ENCODE assay signal across 11 cellular contexts in genomic region chr15:101296418-101297405, GRCh38. TPM values are rescaled to one million over a fixed set of nuclear protein-coding genes. Genes with fewer than 3 reads are reported as not detected.
A peak's percentile ranks its signal among the peaks of the same experiment; 100 is the strongest.
DNase-seq lines count a peak whose midpoint lies in the region; ATAC-seq, FAIRE-seq and TF ChIP-seq lines count a peak whose summit lies in the region.
"Had no signal": no experiment of that assay in that cellular context is flagged by ENCODE, and none has a peak within 500 bp of the region (broad histone marks: within the 10 kb centered on the region; RNA-seq: fewer than 3 reads in every experiment).

No MANE protein-coding gene starts in this region.

- FAIRE-seq in HepG2 (lab: Jason Lieb, UNC): no peak

- no peaks in the 10 kb centered on the region for H3K9me3 Mint-ChIP-seq in activated CD8-positive, alpha-beta T cell treated with anti-CD3 and anti-CD28 coated beads for 36 hours
- H3K9me3 Mint-ChIP-seq in type B pancreatic cell: no peaks in the 10 kb centered on the region

- H3K4me3 Mint-ChIP-seq in activated CD8-positive, alpha-beta T cell treated with anti-CD3 and anti-CD28 coated beads for 36 hours: peak overlapping the region; percentile 80
- peak overlapping the region; percentile 98 for H3K4me3 Mint-ChIP-seq in type B pancreatic cell

- DNase-seq in HepG2 (ENCODE audit: low spot score) (no peak), right lobe of liver (no peak), type B pancreatic cell (ENCODE audit: extremely low spot score, unreplicated experiment) (no peak), SKM-1 treated with dmso at 0.1 percent for 144 hours (lab: John Stamatoyannopoulos, UW; ENCODE audit: unreplicated experiment) (no peak)
- DNase-seq in activated CD8-positive, alpha-beta T cell treated with anti-CD3 and anti-CD28 coated beads for 36 hours: no peak
- no peak for DNase-seq in stimulated activated CD4-positive, alpha-beta T cell treated with anti-CD3 and anti-CD28 coated beads, Interleukin-4, amount 100 ng/mL, for 24 hours
- DNase-seq: activated naive CD4-positive, alpha-beta T cell treated with Interleukin-2 at 50 U/mL for 16 hours; DMS 273 treated with DMSO at 0.1 percent for 48 hours; kidney glomerular epithelial cell had no signal

- in situ Hi-C loops in HepG2 (cut with HindIII; ENCODE audit: extremely low pct_ligation_motif_present, low pct_unique_long_range_greater_than_20kb): loop anchor here (10.0 kb wide), 1 partner anchor 198 kb away; no protein-coding TSS in a partner anchor

- H3K27ac ChIP-seq in HepG2 (ENCODE audit: extremely low read length, insufficient read depth, low read length) (peak overlapping the region; percentile 85), right lobe of liver (no peak overlapping the region), iPS-18a (ENCODE audit: low read length) (no peak overlapping the region)

- H3K4me1 ChIP-seq in HepG2 (ENCODE audit: insufficient read depth, low read length) (peaks cover 37% of the 10 kb centered on the region), right lobe of liver (peaks cover 0 to 11% (median 2%) of the 10 kb centered on the region in 4 donors), iPS-18a (ENCODE audit: control insufficient read depth, low read depth, low read length) (peaks cover 7% of the 10 kb centered on the region)

- CTCF ChIA-PET in HepG2 (lab: Yijun Ruan, JAX; ENCODE audit: low intra/inter-chr PET ratio, low total read pairs): no interaction called here
- CTCF ChIA-PET in activated CD8-positive, alpha-beta T cell treated with anti-CD3 and anti-CD28 coated beads for 36 hours (lab: Charles Lee): interaction anchor here (0.6 to 4.5 kb wide), 9 partner anchors 8 to 357 kb away, joined by 3 to 33 read pairs (median 5); partner anchors contain the start of gene TM2D3

- peak overlapping the region; percentile 95 for H3K9ac ChIP-seq in HepG2 (ENCODE audit: insufficient read depth, low read depth, low read length)
- no peak overlapping the region for H3K9ac ChIP-seq in iPS-18a (ENCODE audit: low read length)

- no peak for TF ChIP-seq EP300 in HepG2 (IDR thresholded peaks at IDR 0.05; ENCODE audit: low read depth in 2 of 2, low read length in 2 of 2)
- TF ChIP-seq EP300 in HepG2 (CRISPR knock-in tag; IDR thresholded peaks at IDR 0.05; ENCODE audit: borderline replicate concordance): no peak

- H3K36me3 Mint-ChIP-seq in activated CD8-positive, alpha-beta T cell treated with anti-CD3 and anti-CD28 coated beads for 36 hours (ENCODE audit: low read depth): peaks cover 26% of the 10 kb centered on the region
- H3K36me3 Mint-ChIP-seq in type B pancreatic cell: peaks cover 3% of the 10 kb centered on the region

- peaks cover 30% of the 10 kb centered on the region for H3K4me1 Mint-ChIP-seq in activated CD8-positive, alpha-beta T cell treated with anti-CD3 and anti-CD28 coated beads for 36 hours (ENCODE audit: low read depth)
- peaks cover 21% of the 10 kb centered on the region for H3K4me1 Mint-ChIP-seq in type B pancreatic cell (ENCODE audit: unreplicated experiment)

- BruUV-seq in HepG2 (replicated peaks; lab: Mats Ljungman, UMichigan): no TSS peak

- TF ChIP-seq POLR2A in HepG2 (IDR thresholded peaks at IDR 0.05; ENCODE audit: insufficient read depth in 1 of 2, low read depth in 2 of 2, low read length in 2 of 2) (no peak), right lobe of liver (IDR thresholded peaks at IDR 0.05) (no peak)

- intact Hi-C loops in HepG2 (cut with micrococcal nuclease; ENCODE audit: unreplicated experiment) (no loop called here), right lobe of liver (cut with DNase I) (no loop called here)
- intact Hi-C loops in activated CD8-positive, alpha-beta T cell treated with anti-CD3 and anti-CD28 coated beads for 36 hours (cut with micrococcal nuclease): loop anchor here (5.0 kb wide), 1 partner anchor 206 kb away; no protein-coding TSS in a partner anchor

- H3K4me2 ChIP-seq in HepG2 (ENCODE audit: low read depth, low read length): peak overlapping the region; percentile 89

- H3K27ac Mint-ChIP-seq in activated CD8-positive, alpha-beta T cell treated with anti-CD3 and anti-CD28 coated beads for 36 hours: peak overlapping the region; percentile 95
- H3K27ac Mint-ChIP-seq in type B pancreatic cell: peak overlapping the region; percentile 96

- H3K79me2 ChIP-seq in HepG2 (ENCODE audit: insufficient read depth, low read length): peaks cover 44% of the 10 kb centered on the region

- POLR2A ChIA-PET in HepG2 (lab: Yijun Ruan, JAX): interaction anchor here (1.7 to 2.0 kb wide), 2 partner anchors 8 to 20 kb away, joined by 3 to 5 read pairs; no protein-coding TSS in a partner anchor
- POLR2A ChIA-PET in activated CD8-positive, alpha-beta T cell treated with anti-CD3 and anti-CD28 coated beads for 36 hours (lab: Charles Lee): interaction anchor here (0.7 kb wide), 1 partner anchor 345 kb away, joined by 3 read pairs; no protein-coding TSS in a partner anchor

- H3K4me3 ChIP-seq in HepG2 (replicated peaks in 1 of 3; ENCODE audit: insufficient read depth in 1 of 3, low read depth in 2 of 3, low read length in 3 of 3) (peak overlapping the region; percentile 66 to 90 (median 77)), right lobe of liver (no peak overlapping the region), iPS-18a (ENCODE audit: low read length) (peak overlapping the region; percentile 90)

- ATAC-seq in HepG2 (no peak), right lobe of liver (no peak), GM19452 (IDR thresholded peaks at IDR 0.05; ENCODE audit: unreplicated experiment) (no peak)
- no peak for ATAC-seq in activated CD8-positive, alpha-beta T cell treated with anti-CD3 and anti-CD28 coated beads for 36 hours

- H3K36me3 ChIP-seq in HepG2 (replicated peaks in 1 of 2; ENCODE audit: control insufficient read depth in 1 of 2, insufficient read depth in 2 of 2, low read length in 2 of 2): peaks cover 0 to 2% of the 10 kb centered on the region in 2 experiments; a peak in 1 of 5 replicates
- H3K36me3 ChIP-seq in right lobe of liver: peaks cover 0 to 6% (median 0%) of the 10 kb centered on the region in 4 donors
- peaks cover 4% of the 10 kb centered on the region for H3K36me3 ChIP-seq in iPS-18a (ENCODE audit: control insufficient read depth, low read depth, low read length)

- TF ChIP-seq RAD21 in HepG2 (CRISPR knock-in tag; IDR thresholded peaks at IDR 0.05): no peak

- H2AFZ ChIP-seq in HepG2 (ENCODE audit: low read length): no peak overlapping the region

- H3K27me3 ChIP-seq in HepG2 (ENCODE audit: control insufficient read depth in 1 of 2, insufficient read depth in 2 of 2, low read length in 2 of 2): no peaks in the 10 kb centered on the region; a peak in 1 of 5 replicates
- H3K27me3 ChIP-seq in right lobe of liver: no peaks in the 10 kb centered on the region
- H3K27me3 ChIP-seq in iPS-18a (ENCODE audit: control insufficient read depth, insufficient read depth, low read length): no peaks in the 10 kb centered on the region

- TF ChIP-seq CTCF in HepG2 (CRISPR knock-in tag; IDR thresholded peaks at IDR 0.05) (no peak), right lobe of liver (IDR thresholded peaks at IDR 0.05) (no peak), type B pancreatic cell (conservative IDR thresholded peaks at IDR 0.05) (no peak)
- TF ChIP-seq CTCF in activated CD8-positive, alpha-beta T cell treated with anti-CD3 and anti-CD28 coated beads for 36 hours (IDR thresholded peaks at IDR 0.05): no peak

- 70% methylated on average over 9 of the region's 9 CpGs for whole genome bisulfite sequencing in HepG2 (ENCODE audit: low lambda C conversion rate)
- WGBS in right lobe of liver (ENCODE audit: insufficient coverage, low coverage, low lambda C conversion rate, missing lambda C conversion rate): 80% methylated on average over 7 of the region's 9 CpGs

- H3K9me3 ChIP-seq in HepG2 (ENCODE audit: low read length) (no peaks in the 10 kb centered on the region), right lobe of liver (no peaks in the 10 kb centered on the region), iPS-18a (ENCODE audit: control insufficient read depth, low read depth, low read length) (no peaks in the 10 kb centered on the region)

- H3K27me3 Mint-ChIP-seq in activated CD8-positive, alpha-beta T cell treated with anti-CD3 and anti-CD28 coated beads for 36 hours: no peaks in the 10 kb centered on the region
- no peaks in the 10 kb centered on the region for H3K27me3 Mint-ChIP-seq in type B pancreatic cell

- peaks cover 19% of the 10 kb centered on the region for H4K20me1 ChIP-seq in HepG2 (ENCODE audit: insufficient read depth, low read length)

RNA-seq across cellular contexts. Expression of gene SNRPA1, which starts 1.7 kb away (rescaled TPM):
- total RNA-seq in HepG2 (2016; rRNA removed; fragmentation: Illumina TruSeq; extraction: Trizol): 41.2 and 72.5 TPM in 2 replicates
- total RNA-seq in HepG2 (2016; cell fraction: cytosol; rRNA removed; fragmentation: Illumina TruSeq; extraction: Trizol; ENCODE audit: low read depth): 21.5 and 21.7 TPM in 2 replicates
- 44.9 and 72.9 TPM in 2 replicates for total RNA-seq in HepG2 (2016; cell fraction: insoluble cytoplasmic fraction; rRNA removed; fragmentation: Illumina TruSeq; extraction: Trizol)
- total RNA-seq in HepG2 (2016; cell fraction: membrane; rRNA removed; fragmentation: Illumina TruSeq; extraction: Trizol): 29.4 and 29.6 TPM in 2 replicates
- 43.1 and 47.7 TPM in 2 replicates for total RNA-seq in HepG2 (2016; cell fraction: nucleus; rRNA removed; fragmentation: Illumina TruSeq; extraction: Trizol)
- 80.0 and 108 TPM in 2 replicates for polyA plus RNA-seq in HepG2 (2011; rRNA removed)
- polyA plus RNA-seq in HepG2 (2011; cell fraction: cytosol; rRNA removed): 70.8 and 71.1 TPM in 2 replicates
- 95.5 and 97.7 TPM in 2 replicates for polyA plus RNA-seq in HepG2 (2011; cell fraction: nucleus; rRNA removed)
- polyA plus RNA-seq in HepG2 (2012): 77.4 and 94.8 TPM in 2 replicates
- polyA plus RNA-seq in HepG2 (2016; cell fraction: cytosol; fragmentation: Illumina TruSeq; extraction: Trizol; ENCODE audit: low read depth): 43.0 and 50.4 TPM in 2 replicates
- polyA plus RNA-seq in HepG2 (2016; cell fraction: insoluble cytoplasmic fraction; fragmentation: Illumina TruSeq; extraction: Trizol; ENCODE audit: low read depth): 177 and 178 TPM in 2 replicates
- polyA plus RNA-seq in HepG2 (2016; cell fraction: membrane; fragmentation: Illumina TruSeq; extraction: Trizol; ENCODE audit: low read depth): 42.8 and 43.9 TPM in 2 replicates
- polyA plus RNA-seq in HepG2 (2016; cell fraction: nucleus; fragmentation: Illumina TruSeq; extraction: Trizol; ENCODE audit: insufficient read depth, low read depth): 92.5 and 99.3 TPM in 2 replicates
- polyA minus RNA-seq in HepG2 (2011; rRNA and poly(A)+ RNA removed; ENCODE audit: low replicate concordance): 12.8 and 30.9 TPM in 2 replicates
- 23.8 and 31.7 TPM in 2 replicates for polyA minus RNA-seq in HepG2 (2011; cell fraction: cytosol; rRNA and poly(A)+ RNA removed)
- polyA minus RNA-seq in HepG2 (2011; cell fraction: nucleus; rRNA and poly(A)+ RNA removed): 50.7 and 51.6 TPM in 2 replicates
- 10 to 100 TPM; 17.7 to 28.6 (median 24.1) TPM for total RNA-seq in right lobe of liver
- 100 to 1,000 TPM; 243 to 249 TPM for total RNA-seq in activated CD8-positive, alpha-beta T cell treated with anti-CD3 and anti-CD28 coated beads for 36 hours
- total RNA-seq in type B pancreatic cell (ENCODE audit: low replicate concordance): 72.6 and 80.3 TPM in 2 replicates

RNA-seq across cellular contexts. Expression of gene SELENOS, which starts 19.4 kb away (rescaled TPM):
- total RNA-seq in HepG2 (2016; rRNA removed; fragmentation: Illumina TruSeq; extraction: Trizol) (31.6 and 63.0 TPM in 2 replicates), right lobe of liver (10 to 100 TPM; 30.4 to 52.5 (median 39.6) TPM), type B pancreatic cell (ENCODE audit: low replicate concordance) (47.2 and 74.3 TPM in 2 replicates)
- total RNA-seq in HepG2 (2016; cell fraction: cytosol; rRNA removed; fragmentation: Illumina TruSeq; extraction: Trizol; ENCODE audit: low read depth): 25.6 and 30.5 TPM in 2 replicates
- total RNA-seq in HepG2 (2016; cell fraction: insoluble cytoplasmic fraction; rRNA removed; fragmentation: Illumina TruSeq; extraction: Trizol): 31.1 and 66.3 TPM in 2 replicates
- 32.0 and 35.3 TPM in 2 replicates for total RNA-seq in HepG2 (2016; cell fraction: membrane; rRNA removed; fragmentation: Illumina TruSeq; extraction: Trizol)
- total RNA-seq in HepG2 (2016; cell fraction: nucleus; rRNA removed; fragmentation: Illumina TruSeq; extraction: Trizol): 52.7 and 62.7 TPM in 2 replicates
- 56.6 and 66.1 TPM in 2 replicates for polyA plus RNA-seq in HepG2 (2011; rRNA removed)
- polyA plus RNA-seq in HepG2 (2011; cell fraction: cytosol; rRNA removed): 58.8 and 79.4 TPM in 2 replicates
- 21.8 and 28.5 TPM in 2 replicates for polyA plus RNA-seq in HepG2 (2011; cell fraction: nucleus; rRNA removed)
- 38.2 and 44.5 TPM in 2 replicates for polyA plus RNA-seq in HepG2 (2012)
- polyA plus RNA-seq in HepG2 (2016; cell fraction: cytosol; fragmentation: Illumina TruSeq; extraction: Trizol; ENCODE audit: low read depth): 19.0 and 26.3 TPM in 2 replicates
- 29.3 and 32.0 TPM in 2 replicates for polyA plus RNA-seq in HepG2 (2016; cell fraction: insoluble cytoplasmic fraction; fragmentation: Illumina TruSeq; extraction: Trizol; ENCODE audit: low read depth)
- polyA plus RNA-seq in HepG2 (2016; cell fraction: membrane; fragmentation: Illumina TruSeq; extraction: Trizol; ENCODE audit: low read depth): 23.0 and 24.1 TPM in 2 replicates
- 81.3 and 91.5 TPM in 2 replicates for polyA plus RNA-seq in HepG2 (2016; cell fraction: nucleus; fragmentation: Illumina TruSeq; extraction: Trizol; ENCODE audit: insufficient read depth, low read depth)
- 31.0 and 35.1 TPM in 2 replicates for polyA minus RNA-seq in HepG2 (2011; rRNA and poly(A)+ RNA removed; ENCODE audit: low replicate concordance)
- polyA minus RNA-seq in HepG2 (2011; cell fraction: cytosol; rRNA and poly(A)+ RNA removed): 19.4 and 21.8 TPM in 2 replicates
- polyA minus RNA-seq in HepG2 (2011; cell fraction: nucleus; rRNA and poly(A)+ RNA removed): 64.9 and 77.1 TPM in 2 replicates
- 10 to 100 TPM; 18.8 to 21.6 TPM for total RNA-seq in activated CD8-positive, alpha-beta T cell treated with anti-CD3 and anti-CD28 coated beads for 36 hours

RNA-seq across cellular contexts. Expression of gene CHSY1, which starts 44.9 kb away (rescaled TPM):
- total RNA-seq in HepG2 (2016; rRNA removed; fragmentation: Illumina TruSeq; extraction: Trizol) (12.8 and 13.7 TPM in 2 replicates), right lobe of liver (10 to 100 TPM in 2 of 6 experiments, 1 to 10 TPM in 4; 4.9 to 12.6 (median 7.2) TPM), type B pancreatic cell (ENCODE audit: low replicate concordance) (18.4 and 43.0 TPM in 2 replicates)
- 4.3 and 5.4 TPM in 2 replicates for total RNA-seq in HepG2 (2016; cell fraction: cytosol; rRNA removed; fragmentation: Illumina TruSeq; extraction: Trizol; ENCODE audit: low read depth)
- 12.1 and 12.6 TPM in 2 replicates for total RNA-seq in HepG2 (2016; cell fraction: insoluble cytoplasmic fraction; rRNA removed; fragmentation: Illumina TruSeq; extraction: Trizol)
- total RNA-seq in HepG2 (2016; cell fraction: membrane; rRNA removed; fragmentation: Illumina TruSeq; extraction: Trizol): 7.0 and 7.9 TPM in 2 replicates
- 10.5 and 11.5 TPM in 2 replicates for total RNA-seq in HepG2 (2016; cell fraction: nucleus; rRNA removed; fragmentation: Illumina TruSeq; extraction: Trizol)
- 11.2 and 13.3 TPM in 2 replicates for polyA plus RNA-seq in HepG2 (2011; rRNA removed)
- polyA plus RNA-seq in HepG2 (2011; cell fraction: cytosol; rRNA removed): 10.0 and 13.2 TPM in 2 replicates
- 4.9 and 5.5 TPM in 2 replicates for polyA plus RNA-seq in HepG2 (2011; cell fraction: nucleus; rRNA removed)
- 11.0 and 11.8 TPM in 2 replicates for polyA plus RNA-seq in HepG2 (2012)
- polyA plus RNA-seq in HepG2 (2016; cell fraction: cytosol; fragmentation: Illumina TruSeq; extraction: Trizol; ENCODE audit: low read depth): 0.72 and 0.77 TPM in 2 replicates
- polyA plus RNA-seq in HepG2 (2016; cell fraction: insoluble cytoplasmic fraction; fragmentation: Illumina TruSeq; extraction: Trizol; ENCODE audit: low read depth): 13.1 and 14.5 TPM in 2 replicates
- 4.8 TPM in 2 replicates for polyA plus RNA-seq in HepG2 (2016; cell fraction: membrane; fragmentation: Illumina TruSeq; extraction: Trizol; ENCODE audit: low read depth)
- polyA plus RNA-seq in HepG2 (2016; cell fraction: nucleus; fragmentation: Illumina TruSeq; extraction: Trizol; ENCODE audit: insufficient read depth, low read depth): 14.6 and 15.9 TPM in 2 replicates
- 12.6 and 31.1 TPM in 2 replicates for polyA minus RNA-seq in HepG2 (2011; rRNA and poly(A)+ RNA removed; ENCODE audit: low replicate concordance)
- 16.8 and 17.1 TPM in 2 replicates for polyA minus RNA-seq in HepG2 (2011; cell fraction: cytosol; rRNA and poly(A)+ RNA removed)
- polyA minus RNA-seq in HepG2 (2011; cell fraction: nucleus; rRNA and poly(A)+ RNA removed): 15.8 and 18.3 TPM in 2 replicates
- 10 to 100 TPM; 57.9 to 58.3 TPM for total RNA-seq in activated CD8-positive, alpha-beta T cell treated with anti-CD3 and anti-CD28 coated beads for 36 hours

Comparison
In these comparisons a context has a peak if more than half of its experiments do, and no peak if none do; other contexts are left out.
1. H3K4me3 ChIP-seq: peak in HepG2 (3 of 3) and iPS-18a (single experiment); none in right lobe of liver (0 of 3).